In genomic region chr11:114026355-114026754, GRCh38 we compare ENCODE assay signal across 9 cellular contexts. TPM values are rescaled to one million over a fixed set of nuclear protein-coding genes. Genes with fewer than 3 reads are reported as not detected.
DNase-seq lines count a peak whose midpoint lies in the region; ATAC-seq and TF ChIP-seq lines count a peak whose summit lies in the region.
"Had no signal": no experiment of that assay in that cellular context is flagged by ENCODE, and none has a peak within 500 bp of the region (broad histone marks: within the 10 kb centered on the region; RNA-seq: fewer than 3 reads in every experiment).

No MANE protein-coding gene starts in this region.

- ATAC-seq in gastroesophageal sphincter (no peak), GM19351 (IDR thresholded peaks at IDR 0.05; ENCODE audit: unreplicated experiment) (no peak)

- H3K9ac ChIP-seq in endodermal cell (ENCODE audit: extremely low read depth, low read length, poor library complexity, severe bottlenecking) = no peak overlapping the region

- H3K27me3 Mint-ChIP-seq in activated naive CD4-positive, alpha-beta T cell treated with anti-CD3 and anti-CD28 coated beads, Interleukin-2, amount 10 ng/mL, durations not matched to agents 7 days and 5 days = peaks cover 45% of the 10 kb centered on the region
- H3K27me3 Mint-ChIP-seq in endodermal cell (ENCODE audit: insufficient read depth) = peaks cover 19% of the 10 kb centered on the region

- no peak for TF ChIP-seq EP300 in gastroesophageal sphincter (IDR thresholded peaks at IDR 0.05)

- H3K4me1 Mint-ChIP-seq in activated naive CD4-positive, alpha-beta T cell treated with anti-CD3 and anti-CD28 coated beads, Interleukin-2, amount 10 ng/mL, durations not matched to agents 7 days and 5 days = peaks cover 7% of the 10 kb centered on the region
- no peaks in the 10 kb centered on the region for H3K4me1 Mint-ChIP-seq in endodermal cell

- no peak overlapping the region for H3K27ac ChIP-seq in OCI-LY7 (ENCODE audit: low read depth, low read length, poor library complexity, severe bottlenecking)
- H3K27ac ChIP-seq in endodermal cell (ENCODE audit: low read depth, low read length) = no peak overlapping the region
- H3K27ac ChIP-seq in gastroesophageal sphincter = no peak overlapping the region

- CTCF ChIA-PET in activated naive CD4-positive, alpha-beta T cell treated with anti-CD3 and anti-CD28 coated beads, Interleukin-2, amount 10 ng/mL, durations not matched to agents 7 days and 5 days (lab: Charles Lee) = interaction anchor here (1.0 to 8.8 kb wide), 3 partner anchors 8 to 235 kb away, joined by 3 to 87 read pairs (median 4); no protein-coding TSS in a partner anchor
- CTCF ChIA-PET in OCI-LY7 (lab: Charles Lee; ENCODE audit: unreplicated experiment) = no interaction called here

- H3K36me3 Mint-ChIP-seq in activated naive CD4-positive, alpha-beta T cell treated with anti-CD3 and anti-CD28 coated beads, Interleukin-2, amount 10 ng/mL, durations not matched to agents 7 days and 5 days = no peaks in the 10 kb centered on the region
- no peaks in the 10 kb centered on the region for H3K36me3 Mint-ChIP-seq in endodermal cell (ENCODE audit: low read depth)

- H3K79me2 ChIP-seq in OCI-LY7 (ENCODE audit: insufficient read depth, low read depth, low read length) = no peaks in the 10 kb centered on the region

- H3K4me1 ChIP-seq in OCI-LY7 (ENCODE audit: insufficient read depth, low read length, poor library complexity, severe bottlenecking) = no peaks in the 10 kb centered on the region
- no peaks in the 10 kb centered on the region for H3K4me1 ChIP-seq in endodermal cell (ENCODE audit: control insufficient read depth, insufficient read depth, low read length)
- H3K4me1 ChIP-seq in gastroesophageal sphincter = peaks cover 0 to 14% (median 0%) of the 10 kb centered on the region in 3 donors

- intact Hi-C loops in OCI-LY7 (cut with micrococcal nuclease; ENCODE audit: unreplicated experiment) = no loop called here

- H3K4me3 ChIP-seq in OCI-LY7 (ENCODE audit: low read depth, low read length, poor library complexity, severe bottlenecking) (no peak overlapping the region), endodermal cell (ENCODE audit: low read length) (no peak overlapping the region), gastroesophageal sphincter (no peak overlapping the region)

- H3K27me3 ChIP-seq in endodermal cell (ENCODE audit: control insufficient read depth, insufficient read depth, low read length, poor library complexity, severe bottlenecking) = peaks cover 6% of the 10 kb centered on the region
- H3K27me3 ChIP-seq in gastroesophageal sphincter = peaks cover 7% of the 10 kb centered on the region

- H3K36me3 ChIP-seq in OCI-LY7 (ENCODE audit: insufficient read depth, low read length) = no peaks in the 10 kb centered on the region
- H3K36me3 ChIP-seq in endodermal cell (ENCODE audit: control insufficient read depth, insufficient read depth, low read length) = no peaks in the 10 kb centered on the region
- no peaks in the 10 kb centered on the region for H3K36me3 ChIP-seq in gastroesophageal sphincter

- POLR2A ChIA-PET in OCI-LY7 (lab: Charles Lee) = interaction anchor here (1.0 kb wide), 1 partner anchor 174 kb away, joined by 3 read pairs; no protein-coding TSS in a partner anchor

- H3K9me3 ChIP-seq in OCI-LY7 (ENCODE audit: low read length) (no peaks in the 10 kb centered on the region), endodermal cell (ENCODE audit: control insufficient read depth, low read length) (no peaks in the 10 kb centered on the region), gastroesophageal sphincter (no peaks in the 10 kb centered on the region)

- TF ChIP-seq POLR2A in gastroesophageal sphincter (IDR thresholded peaks at IDR 0.05) = no peak

- H2AFZ ChIP-seq in OCI-LY7 (ENCODE audit: low read length) = no peak overlapping the region

- peak; percentile 72 for DNase-seq in activated naive CD4-positive, alpha-beta T cell treated with anti-CD3 and anti-CD28 coated beads, Interleukin-2, amount 10 ng/mL, durations not matched to agents 7 days and 5 days
- no peak for DNase-seq in activated naive CD4-positive, alpha-beta T cell (lab: John Stamatoyannopoulos, UW)
- DNase-seq in OCI-LY7 (ENCODE audit: low spot score) = peak; percentile 21
- DNase-seq in endodermal cell = peak; percentile 74
- DNase-seq in stimulated activated CD8-positive, alpha-beta memory T cell treated with anti-CD3 and anti-CD28 coated beads, Interleukin-4, amount 100 ng/mL, for 48 hours = peak; percentile 31
- no peak for DNase-seq in globus pallidus (ENCODE audit: low spot score)

- no peaks in the 10 kb centered on the region for H3K9me2 ChIP-seq in OCI-LY7 (ENCODE audit: insufficient read depth, low read length)

- 33% methylated on average over 1 of the region's 1 CpG; no CpG with 5 or more reads in 1 of the 2 experiments for WGBS in endodermal cell (ENCODE audit: insufficient coverage in 1 of 2, insufficient read length in 1 of 2), 2 experiments
- WGBS in gastroesophageal sphincter (ENCODE audit: low coverage in 1 of 2), 2 donors = 43 to 64% methylated on average over 1 of the region's 1 CpG

- H3K4me2 ChIP-seq in OCI-LY7 (ENCODE audit: low read length) = no peak overlapping the region

- TF ChIP-seq CTCF in OCI-LY7 (conservative IDR thresholded peaks at IDR 0.05; ENCODE audit: low read length) (peak; percentile 52), endodermal cell (conservative IDR thresholded peaks at IDR 0.05) (peak; percentile 76), gastroesophageal sphincter (IDR thresholded peaks at IDR 0.05) (peak in 1 of 4 experiments; percentile 9)

- H4K20me1 ChIP-seq in OCI-LY7 (ENCODE audit: insufficient read depth, low read length) = no peaks in the 10 kb centered on the region

- no peak overlapping the region for H3K4me3 Mint-ChIP-seq in activated naive CD4-positive, alpha-beta T cell treated with anti-CD3 and anti-CD28 coated beads, Interleukin-2, amount 10 ng/mL, durations not matched to agents 7 days and 5 days
- no peak overlapping the region for H3K4me3 Mint-ChIP-seq in endodermal cell

- no peak overlapping the region for H3K27ac Mint-ChIP-seq in activated naive CD4-positive, alpha-beta T cell treated with anti-CD3 and anti-CD28 coated beads, Interleukin-2, amount 10 ng/mL, durations not matched to agents 7 days and 5 days
- H3K27ac Mint-ChIP-seq in endodermal cell = no peak overlapping the region

- no peaks in the 10 kb centered on the region for H3K9me3 Mint-ChIP-seq in activated naive CD4-positive, alpha-beta T cell treated with anti-CD3 and anti-CD28 coated beads, Interleukin-2, amount 10 ng/mL, durations not matched to agents 7 days and 5 days
- no peaks in the 10 kb centered on the region for H3K9me3 Mint-ChIP-seq in endodermal cell

- no TSS peak for BruUV-seq in OCI-LY7 (replicated peaks; lab: Mats Ljungman, UMichigan)

RNA-seq across cellular contexts. Expression of gene ZBTB16, which starts 33.2 kb away (rescaled TPM):
- total RNA-seq in OCI-LY7 (2014; rRNA removed; shearing (Covaris generic)) = 0.03 TPM in 1 of 2 replicates, not detected in the other
- total RNA-seq in OCI-LY7 (2022) (not detected in 2 replicates), endodermal cell (1 to 10 TPM; 4.1 to 5.8 TPM), gastroesophageal sphincter (100 to 1,000 TPM; 153 to 284 (median 232) TPM)
- 16.5 TPM for polyA plus RNA-seq in endodermal cell (2013, experiment 1 of 2)
- polyA plus RNA-seq in endodermal cell (2013, experiment 2 of 2) = 16.8 TPM

RNA-seq across cellular contexts. Expression of gene HTR3A, which starts 51.4 kb away (rescaled TPM):
- total RNA-seq in OCI-LY7 (2014; rRNA removed; shearing (Covaris generic)) = not detected in 2 replicates
- total RNA-seq in OCI-LY7 (2022) = not detected in 2 replicates
- under 1 TPM in 1 of 2 donors, not detected in 1; 0.55 TPM for total RNA-seq in endodermal cell
- 0.75 TPM for polyA plus RNA-seq in endodermal cell (2013, experiment 1 of 2)
- polyA plus RNA-seq in endodermal cell (2013, experiment 2 of 2) = not detected
- total RNA-seq in gastroesophageal sphincter = under 1 TPM in 2 of 4 donors, not detected in 2; 0.54 to 0.77 TPM
- total RNA-seq: skeletal muscle tissue had no signal

Comparison
In these comparisons a context has a peak if more than half of its experiments do, and no peak if none do; other contexts are left out.
1. DNase-seq: peak in activated naive CD4-positive, alpha-beta T cell treated with anti-CD3 and anti-CD28 coated beads, Interleukin-2, amount 10 ng/mL, durations not matched to agents 7 days and 5 days (single experiment), OCI-LY7 (single experiment), endodermal cell (single experiment) and stimulated activated CD8-positive, alpha-beta memory T cell treated with anti-CD3 and anti-CD28 coated beads, Interleukin-4, amount 100 ng/mL, for 48 hours (single experiment); none in activated naive CD4-positive, alpha-beta T cell (0 of 4) and globus pallidus (single experiment).
2. RNA of gene ZBTB16, which starts 33.2 kb away (total RNA-seq): 153 to 284 TPM in gastroesophageal sphincter; 4.1 to 5.8 TPM in endodermal cell and 0.03 TPM in OCI-LY7; every median in the first group is over 10 times any median in the second.